Comparison of ENCODE assay signal across 9 cellular contexts in genomic region chr17:46977750-46978488, GRCh38. TPM values are rescaled to one million over a fixed set of nuclear protein-coding genes. Genes with fewer than 3 reads are reported as not detected.
DNase-seq lines count a peak whose midpoint lies in the region; ATAC-seq and TF ChIP-seq lines count a peak whose summit lies in the region.
"Had no signal": no experiment of that assay in that cellular context is flagged by ENCODE, and none has a peak within 500 bp of the region (broad histone marks: within the 10 kb centered on the region; RNA-seq: fewer than 3 reads in every experiment).

No MANE protein-coding gene starts in this region.

- no peak overlapping the region for H2AFZ ChIP-seq in mesenchymal stem cell (ENCODE audit: low read depth, low read length)

- no peaks in the 10 kb centered on the region for H3K9me3 Mint-ChIP-seq in activated naive CD4-positive, alpha-beta T cell treated with anti-CD3 and anti-CD28 coated beads for 36 hours
- H3K9me3 Mint-ChIP-seq in activated naive CD8-positive, alpha-beta T cell treated with anti-CD3 and anti-CD28 coated beads for 36 hours = no peaks in the 10 kb centered on the region

- H2BK5ac ChIP-seq in mesenchymal stem cell (ENCODE audit: low read depth, low read length, poor library complexity, severe bottlenecking) = no peak overlapping the region

- peak overlapping the region in 1 of 2 experiments; percentile 49 for H3K14ac ChIP-seq in mesenchymal stem cell (ENCODE audit: low read length in 2 of 2)

- no peak for TF ChIP-seq EP300 in tibial nerve (IDR thresholded peaks at IDR 0.05)

- peaks cover 36% of the 10 kb centered on the region for H3K27me3 Mint-ChIP-seq in activated naive CD4-positive, alpha-beta T cell treated with anti-CD3 and anti-CD28 coated beads for 36 hours (ENCODE audit: low read depth)
- peaks cover 43% of the 10 kb centered on the region for H3K27me3 Mint-ChIP-seq in activated naive CD8-positive, alpha-beta T cell treated with anti-CD3 and anti-CD28 coated beads for 36 hours

- no peak overlapping the region for H3K4ac ChIP-seq in mesenchymal stem cell (ENCODE audit: low read depth in 1 of 2, low read length in 2 of 2)

- peaks cover 9% of the 10 kb centered on the region for H3K4me1 Mint-ChIP-seq in activated naive CD4-positive, alpha-beta T cell treated with anti-CD3 and anti-CD28 coated beads for 36 hours (ENCODE audit: low read depth)
- peaks cover 5% of the 10 kb centered on the region for H3K4me1 Mint-ChIP-seq in activated naive CD8-positive, alpha-beta T cell treated with anti-CD3 and anti-CD28 coated beads for 36 hours

- H4K8ac ChIP-seq in mesenchymal stem cell (ENCODE audit: low read length) = no peak overlapping the region

- DNase-seq in activated naive CD4-positive, alpha-beta T cell treated with anti-CD3 and anti-CD28 coated beads for 36 hours = no peak
- DNase-seq in activated naive CD4-positive, alpha-beta T cell (lab: John Stamatoyannopoulos, UW) = no peak
- DNase-seq in activated naive CD8-positive, alpha-beta T cell treated with anti-CD3 and anti-CD28 coated beads for 36 hours = no peak
- DNase-seq in mesenchymal stem cell (no peak), tibial nerve (ENCODE audit: low spot score in 2 of 2) (no peak), DMS153 treated with DMSO at 0.1 percent for 48 hours (lab: John Stamatoyannopoulos, UW; ENCODE audit: unreplicated experiment) (no peak), SIG-M5 treated with dmso at 0.1 percent for 504 hours (lab: John Stamatoyannopoulos, UW; ENCODE audit: unreplicated experiment) (no peak)
- DNase-seq: DND-41 had no signal

- no peak for TF ChIP-seq POLR2A in tibial nerve (IDR thresholded peaks at IDR 0.05)

- peak overlapping the region; percentile 59 for H3K4me3 Mint-ChIP-seq in activated naive CD4-positive, alpha-beta T cell treated with anti-CD3 and anti-CD28 coated beads for 36 hours
- H3K4me3 Mint-ChIP-seq in activated naive CD8-positive, alpha-beta T cell treated with anti-CD3 and anti-CD28 coated beads for 36 hours = peak overlapping the region; percentile 77

- H3K4me2 ChIP-seq in mesenchymal stem cell (ENCODE audit: low read length, poor library complexity, severe bottlenecking) = peak overlapping the region; percentile 95

- peak overlapping the region in 1 of 2 experiments; percentile 46 for H3K4me3 ChIP-seq in mesenchymal stem cell (ENCODE audit: insufficient read depth in 1 of 2, low read depth in 1 of 2, low read length in 2 of 2)
- H3K4me3 ChIP-seq in tibial nerve = peak overlapping the region; percentile 29 to 60 (median 44)

- H3K36me3 Mint-ChIP-seq in activated naive CD4-positive, alpha-beta T cell treated with anti-CD3 and anti-CD28 coated beads for 36 hours (ENCODE audit: low read depth) = no peaks in the 10 kb centered on the region
- H3K36me3 Mint-ChIP-seq in activated naive CD8-positive, alpha-beta T cell treated with anti-CD3 and anti-CD28 coated beads for 36 hours = peaks cover 4% of the 10 kb centered on the region

- H3K23ac ChIP-seq in mesenchymal stem cell (ENCODE audit: low read length in 2 of 2) = no peak overlapping the region

- H3K18ac ChIP-seq in mesenchymal stem cell (ENCODE audit: low read depth in 1 of 2, low read length in 2 of 2) = no peak overlapping the region

- ATAC-seq in HG02798 (IDR thresholded peaks at IDR 0.05; ENCODE audit: poor library complexity, unreplicated experiment) = no peak

- peaks cover 72 to 80% of the 10 kb centered on the region in 2 experiments for H3K27me3 ChIP-seq in mesenchymal stem cell (ENCODE audit: control insufficient read depth in 1 of 2, insufficient read depth in 1 of 2, low read length in 2 of 2)
- peaks cover 0 to 51% of the 10 kb centered on the region in 2 donors for H3K27me3 ChIP-seq in tibial nerve

- H3K9me3 ChIP-seq in mesenchymal stem cell (ENCODE audit: control insufficient read depth, low read length) = no peaks in the 10 kb centered on the region
- H3K9me3 ChIP-seq in tibial nerve = no peaks in the 10 kb centered on the region

- no peak overlapping the region for H2AK5ac ChIP-seq in mesenchymal stem cell (ENCODE audit: low read length, severe bottlenecking)

- H3K36me3 ChIP-seq in mesenchymal stem cell (ENCODE audit: control insufficient read depth in 1 of 2, insufficient read depth in 2 of 2, low read depth in 1 of 2, low read length in 2 of 2) (peaks cover 0 to 3% of the 10 kb centered on the region in 2 experiments), tibial nerve (no peaks in the 10 kb centered on the region)

- no peak overlapping the region for H2BK120ac ChIP-seq in mesenchymal stem cell (ENCODE audit: low read depth, low read length)

- H3K27ac ChIP-seq in mesenchymal stem cell (ENCODE audit: low read length, poor library complexity, severe bottlenecking) (no peak overlapping the region), tibial nerve (no peak overlapping the region)

- no peaks in the 10 kb centered on the region for H3K79me1 ChIP-seq in mesenchymal stem cell (replicated peaks; ENCODE audit: low read length, poor library complexity, severe bottlenecking)

- CTCF ChIA-PET in activated naive CD4-positive, alpha-beta T cell treated with anti-CD3 and anti-CD28 coated beads for 36 hours (lab: Charles Lee) = interaction anchor here (0.6 to 1.0 kb wide), 3 partner anchors 24 to 150 kb away, joined by 3 to 4 read pairs (median 3); no protein-coding TSS in a partner anchor

- H3K27ac Mint-ChIP-seq in activated naive CD4-positive, alpha-beta T cell treated with anti-CD3 and anti-CD28 coated beads for 36 hours = no peak overlapping the region
- no peak overlapping the region for H3K27ac Mint-ChIP-seq in activated naive CD8-positive, alpha-beta T cell treated with anti-CD3 and anti-CD28 coated beads for 36 hours

- H3K9ac ChIP-seq in mesenchymal stem cell (ENCODE audit: low read length) = no peak overlapping the region

- H4K91ac ChIP-seq in mesenchymal stem cell (ENCODE audit: low read length) = no peak overlapping the region

- TF ChIP-seq CTCF in tibial nerve (IDR thresholded peaks at IDR 0.05) = no peak

- intact Hi-C loops in activated naive CD4-positive, alpha-beta T cell treated with anti-CD3 and anti-CD28 coated beads for 36 hours (cut with micrococcal nuclease) = no loop called here

- 19% methylated on average over 36 of the region's 36 CpGs for WGBS in mesenchymal stem cell
- 12 to 14% methylated on average over 36 of the region's 36 CpGs for WGBS in tibial nerve, 2 donors

- H3K4me1 ChIP-seq in mesenchymal stem cell (ENCODE audit: control insufficient read depth, insufficient read depth, low read depth, low read length) (peaks cover 18% of the 10 kb centered on the region), tibial nerve (peaks cover 0 to 27% (median 16%) of the 10 kb centered on the region in 4 donors)

- H2BK15ac ChIP-seq in mesenchymal stem cell (ENCODE audit: low read depth, poor library complexity, severe bottlenecking) = no peak overlapping the region

- H2BK12ac ChIP-seq in mesenchymal stem cell (ENCODE audit: low read length in 2 of 2) = no peak overlapping the region

RNA-seq across cellular contexts. Expression of gene RPRML, which starts 1.1 kb away (rescaled TPM):
- total RNA-seq in activated naive CD4-positive, alpha-beta T cell treated with anti-CD3 and anti-CD28 coated beads for 36 hours = not detected
- not detected for total RNA-seq in activated naive CD8-positive, alpha-beta T cell treated with anti-CD3 and anti-CD28 coated beads for 36 hours
- polyA plus RNA-seq in mesenchymal stem cell (2013, experiment 1 of 2) = not detected
- polyA plus RNA-seq in mesenchymal stem cell (2013, experiment 2 of 2) = not detected
- under 1 TPM in 1 of 4 donors, not detected in 3; 0.59 TPM for total RNA-seq in tibial nerve

RNA-seq across cellular contexts. Expression of gene GOSR2, which starts 55.0 kb away (rescaled TPM):
- total RNA-seq in activated naive CD4-positive, alpha-beta T cell treated with anti-CD3 and anti-CD28 coated beads for 36 hours = 10 to 100 TPM; 32.8 to 38.1 TPM
- 10 to 100 TPM; 46.2 to 49.5 TPM for total RNA-seq in activated naive CD8-positive, alpha-beta T cell treated with anti-CD3 and anti-CD28 coated beads for 36 hours
- 37.1 TPM for polyA plus RNA-seq in mesenchymal stem cell (2013, experiment 1 of 2)
- polyA plus RNA-seq in mesenchymal stem cell (2013, experiment 2 of 2) = 36.7 TPM
- 10 to 100 TPM; 39.3 to 52.6 (median 48.1) TPM for total RNA-seq in tibial nerve
